14 cellular contexts compared by ENCODE assay signal in the genomic region with DNA sequence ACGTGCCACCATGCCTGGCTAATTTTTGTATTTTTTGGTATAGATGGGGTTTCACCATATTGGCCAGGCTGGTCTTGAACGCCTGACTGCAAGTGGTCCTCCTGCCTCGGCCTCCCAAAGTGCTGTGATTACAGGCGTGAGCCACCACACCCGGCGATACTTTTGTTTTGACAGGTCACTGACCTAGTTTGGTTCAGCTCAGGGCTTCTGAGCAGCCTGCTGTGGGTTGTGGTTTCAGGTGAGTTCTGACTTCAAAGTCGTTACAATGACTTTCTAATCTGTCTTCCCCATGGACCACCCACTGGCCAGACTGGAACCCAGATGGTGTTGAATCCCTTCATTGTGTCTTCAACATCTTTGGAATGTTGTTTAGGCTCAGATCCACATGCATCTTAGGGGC.
DNase-seq lines count a peak whose midpoint lies in the region; ATAC-seq lines count a peak whose summit lies in the region.
"Had no signal": no experiment of that assay in that cellular context is flagged by ENCODE, and none has a peak within 500 bp of the region (broad histone marks: within the 10 kb centered on the region; RNA-seq: fewer than 3 reads in every experiment).

No MANE protein-coding gene starts in this region.

- H3K4me1 ChIP-seq in BLaER1, result peaks cover 12% of the 10 kb centered on the region
- H3K4me1 ChIP-seq: adrenal gland, testis had no signal

- H3K9me3 Mint-ChIP-seq in T-cell, result no peaks in the 10 kb centered on the region
- H3K9me3 Mint-ChIP-seq: central memory CD8-positive, alpha-beta T cell had no signal

- H3K4me2 ChIP-seq in BLaER1, result peak overlapping the region; percentile 28

- DNase-seq in ELF-1 (ENCODE audit: low read depth, low spot score) (peak; percentile 28), T-cell (no peak), hippocampal formation (lab: John Stamatoyannopoulos, UW) (no peak), NCI-H1417 (lab: John Stamatoyannopoulos, UW) (no peak)
- DNase-seq in central memory CD4-positive, alpha-beta T cell, result peak; percentile 13
- DNase-seq: adrenal gland, mucosa of descending colon, NCI-H1092, testis had no signal

- CTCF ChIA-PET in T-cell (lab: Charles Lee), result interaction anchor here in 1 of 2 donors (0.6 kb wide), 1 partner anchor 18 kb away, joined by 5 read pairs; no protein-coding TSS in a partner anchor

- no peak overlapping the region for H3K4me3 ChIP-seq in BLaER1
- H3K4me3 ChIP-seq: adrenal gland, mucosa of descending colon, SK-N-MC, testis had no signal

- peaks cover 2 to 9% of the 10 kb centered on the region in 2 donors for H3K27me3 Mint-ChIP-seq in T-cell

- peak overlapping the region in 1 of 2 donors; percentile 75 for H3K27ac Mint-ChIP-seq in T-cell

- H3K9ac ChIP-seq in BLaER1, result no peak overlapping the region

- H3K36me3 ChIP-seq in BLaER1, result no peaks in the 10 kb centered on the region
- H3K36me3 ChIP-seq: adrenal gland had no signal

- POLR2A ChIA-PET in T-cell (lab: Charles Lee), result no interaction called here

- no peak overlapping the region for H3K27ac ChIP-seq in BLaER1
- H3K27ac ChIP-seq: adrenal gland, SK-N-MC, testis had no signal

- H3K4me3 Mint-ChIP-seq in T-cell, result peak overlapping the region in 2 of 3 donors; percentile 13 to 46
- H3K4me3 Mint-ChIP-seq: central memory CD8-positive, alpha-beta T cell had no signal

- H4K20me1 ChIP-seq in BLaER1, result no peaks in the 10 kb centered on the region

- H3K9me3 ChIP-seq in BLaER1, result no peaks in the 10 kb centered on the region
- H3K9me3 ChIP-seq: adrenal gland, mucosa of descending colon, testis had no signal

- peaks cover 9 to 22% (median 9%) of the 10 kb centered on the region in 3 donors for H3K4me1 Mint-ChIP-seq in T-cell

- H3K36me3 Mint-ChIP-seq in T-cell, result no peaks in the 10 kb centered on the region

- ATAC-seq in T-cell (replicated peaks in 1 of 4), result peak in 2 of 4 experiments; percentile 24 to 48
- no peak for ATAC-seq in GM21529 (IDR thresholded peaks at IDR 0.05; ENCODE audit: unreplicated experiment)
- ATAC-seq: mucosa of descending colon, Panc1 had no signal

- no peaks in the 10 kb centered on the region for H3K27me3 ChIP-seq in BLaER1
- H3K27me3 ChIP-seq: adrenal gland, testis had no signal

Comparison
In these comparisons a context has a peak if more than half of its experiments do, and no peak if none do; other contexts are left out.
1. DNase-seq: peak in ELF-1 (single experiment) and central memory CD4-positive, alpha-beta T cell (single experiment); none in T-cell (0 of 34), hippocampal formation (0 of 2) and NCI-H1417 (0 of 3).